In the genomic region with DNA sequence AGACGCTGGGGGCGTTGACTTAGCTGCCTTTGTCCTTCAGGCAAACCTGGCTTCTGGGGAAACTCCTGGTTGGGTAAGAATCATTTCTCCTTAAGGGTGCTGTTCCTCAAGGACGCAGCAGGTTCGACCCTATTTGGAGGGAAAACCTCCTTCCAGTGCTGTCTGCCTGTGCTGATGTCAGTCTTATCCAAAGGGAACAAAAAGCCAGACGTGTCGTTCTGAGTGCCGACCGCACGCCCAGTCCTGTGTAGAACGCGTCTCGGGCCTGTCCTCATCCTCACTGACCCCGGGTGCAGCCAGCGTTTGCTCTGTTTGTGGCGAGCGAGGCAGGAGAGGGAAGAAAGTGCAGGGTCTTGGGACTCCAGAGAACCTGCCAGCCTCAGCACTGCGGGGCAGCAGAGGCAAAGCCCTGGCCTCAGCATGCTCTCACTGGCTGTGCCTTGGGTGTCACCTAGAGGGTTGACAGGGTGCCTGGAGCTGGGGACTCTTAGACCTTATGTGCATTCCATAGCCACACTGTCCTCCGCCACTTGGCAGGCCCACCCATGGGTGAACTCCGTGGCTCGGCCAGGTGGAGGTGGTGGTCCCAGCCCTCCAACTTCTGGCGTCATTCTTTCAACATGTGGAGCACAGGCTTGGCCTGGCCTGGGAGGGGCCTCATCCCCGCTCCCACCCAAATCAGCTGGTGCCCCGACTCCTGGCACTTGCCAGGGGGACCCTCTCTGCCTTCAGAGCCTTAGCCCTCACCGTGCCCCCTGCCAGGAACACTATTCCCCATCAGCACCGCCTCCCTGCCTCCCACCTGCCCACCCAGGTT, we compare ENCODE assay signal across 11 cellular contexts. TPM values are rescaled to one million over a fixed set of nuclear protein-coding genes. Genes with fewer than 3 reads are reported as not detected.
DNase-seq lines count a peak whose midpoint lies in the region; ATAC-seq and TF ChIP-seq lines count a peak whose summit lies in the region.
"Had no signal": no experiment of that assay in that cellular context is flagged by ENCODE, and none has a peak within 500 bp of the region (broad histone marks: within the 10 kb centered on the region; RNA-seq: fewer than 3 reads in every experiment).

No MANE protein-coding gene starts in this region.

- no peak overlapping the region for H3K4me3 Mint-ChIP-seq in CD8-positive, alpha-beta T cell
- no peak overlapping the region for H3K4me3 Mint-ChIP-seq in central memory CD8-positive, alpha-beta T cell
- no peak overlapping the region for H3K4me3 Mint-ChIP-seq in progenitor cell of endocrine pancreas (ENCODE audit: low read depth)

- H3K27ac ChIP-seq in CD8-positive, alpha-beta T cell (ENCODE audit: low read depth, low read length), result no peak overlapping the region
- no peak overlapping the region for H3K27ac ChIP-seq in HEK293 (ENCODE audit: extremely low read depth, low read depth, low read length)

- TF ChIP-seq CTCF in CD8-positive, alpha-beta T cell (IDR thresholded peaks at IDR 0.05), result no peak
- peak; percentile 42; the same call in 1 of the 2 replicates for TF ChIP-seq CTCF in HEK293 (tag by site-specific recombination; IDR thresholded peaks at IDR 0.05)
- TF ChIP-seq CTCF in progenitor cell of endocrine pancreas (IDR thresholded peaks at IDR 0.05; ENCODE audit: unreplicated experiment), result no peak

- H3K4me1 Mint-ChIP-seq in CD8-positive, alpha-beta T cell (ENCODE audit: low read depth), result peaks cover 82% of the 10 kb centered on the region
- H3K4me1 Mint-ChIP-seq in central memory CD8-positive, alpha-beta T cell, result peaks cover 53% of the 10 kb centered on the region
- H3K4me1 Mint-ChIP-seq in progenitor cell of endocrine pancreas (ENCODE audit: low read depth), result peaks cover 27% of the 10 kb centered on the region

- peaks cover 50% of the 10 kb centered on the region for H3K36me3 Mint-ChIP-seq in CD8-positive, alpha-beta T cell
- peaks cover 33% of the 10 kb centered on the region for H3K36me3 Mint-ChIP-seq in central memory CD8-positive, alpha-beta T cell (ENCODE audit: insufficient read depth)
- peaks cover 8% of the 10 kb centered on the region for H3K36me3 Mint-ChIP-seq in progenitor cell of endocrine pancreas (ENCODE audit: insufficient read depth)

- intact Hi-C loops in CD8-positive, alpha-beta T cell (cut with DNase I, micrococcal nuclease), result no loop called here

- H3K27me3 ChIP-seq in CD8-positive, alpha-beta T cell (ENCODE audit: insufficient read depth, low read length), result no peaks in the 10 kb centered on the region

- peak overlapping the region; percentile 62 for H3K27ac Mint-ChIP-seq in CD8-positive, alpha-beta T cell
- H3K27ac Mint-ChIP-seq in central memory CD8-positive, alpha-beta T cell (ENCODE audit: low read depth), result peak overlapping the region; percentile 85
- peak overlapping the region; percentile 85 for H3K27ac Mint-ChIP-seq in progenitor cell of endocrine pancreas

- no peak for ATAC-seq in CD8-positive, alpha-beta T cell
- ATAC-seq in central memory CD8-positive, alpha-beta T cell (replicated peaks; ENCODE audit: extremely low read depth, poor library complexity, severe bottlenecking), result no peak
- ATAC-seq in GM19455 (IDR thresholded peaks at IDR 0.05; ENCODE audit: unreplicated experiment), result no peak
- ATAC-seq: sciatic nerve had no signal

- no peak overlapping the region for H3K4me3 ChIP-seq in CD8-positive, alpha-beta T cell (ENCODE audit: low read depth, low read length)
- no peak overlapping the region for H3K4me3 ChIP-seq in HEK293 (ENCODE audit: low read depth, low read length)

- POLR2A ChIA-PET in CD8-positive, alpha-beta T cell (lab: Charles Lee), result no interaction called here
- POLR2A ChIA-PET in HEK293 (lab: Yijun Ruan, JAX), result no interaction called here

- peaks cover 15% of the 10 kb centered on the region for H3K36me3 ChIP-seq in CD8-positive, alpha-beta T cell (ENCODE audit: insufficient read depth, low read length)
- peaks cover 0 to 38% of the 10 kb centered on the region in 2 experiments; a peak in 1 of 3 replicates for H3K36me3 ChIP-seq in HEK293 (ENCODE audit: control insufficient read depth in 2 of 2, insufficient read depth in 1 of 2, low read length in 2 of 2)

- H3K9me3 Mint-ChIP-seq in CD8-positive, alpha-beta T cell, result no peaks in the 10 kb centered on the region
- no peaks in the 10 kb centered on the region for H3K9me3 Mint-ChIP-seq in central memory CD8-positive, alpha-beta T cell
- H3K9me3 Mint-ChIP-seq in progenitor cell of endocrine pancreas (ENCODE audit: low read depth), result no peaks in the 10 kb centered on the region

- H3K9me3 ChIP-seq in CD8-positive, alpha-beta T cell (ENCODE audit: low read length), result no peaks in the 10 kb centered on the region
- H3K9me3 ChIP-seq in HEK293 (ENCODE audit: control insufficient read depth, insufficient read depth, low read depth, low read length), result no peaks in the 10 kb centered on the region

- no peak for DNase-seq in CD8-positive, alpha-beta T cell
- no peak for DNase-seq in central memory CD8-positive, alpha-beta T cell (ENCODE audit: low spot score in 2 of 2)
- DNase-seq in progenitor cell of endocrine pancreas (ENCODE audit: low spot score, unreplicated experiment) (no peak), glomerular visceral epithelial cell (ENCODE audit: extremely low spot score) (no peak), activated T-cell treated with anti-CD3 and anti-CD28 coated beads for 4 hours (no peak)
- DNase-seq in stimulated activated CD4-positive, alpha-beta T cell treated with anti-CD3 and anti-CD28 coated beads, Interleukin-4, amount 100 ng/mL, for 24 hours, result no peak
- DNase-seq: activated CD8-positive, alpha-beta memory T cell treated with anti-CD3 and anti-CD28 coated beads, Interleukin-2, amount 50 U/mL, for 48 hours; NCI-H526 treated with DMSO at 0.1 percent for 48 hours had no signal

- CTCF ChIA-PET in CD8-positive, alpha-beta T cell (lab: Charles Lee), result interaction anchor here (0.7 kb wide), 1 partner anchor 142 kb away, joined by 3 read pairs; no protein-coding TSS in a partner anchor
- CTCF ChIA-PET in HEK293 (lab: Yijun Ruan, JAX), result no interaction called here

- H3K27me3 Mint-ChIP-seq in CD8-positive, alpha-beta T cell (ENCODE audit: low read depth), result no peaks in the 10 kb centered on the region
- H3K27me3 Mint-ChIP-seq in central memory CD8-positive, alpha-beta T cell, result no peaks in the 10 kb centered on the region
- no peaks in the 10 kb centered on the region for H3K27me3 Mint-ChIP-seq in progenitor cell of endocrine pancreas

- peaks cover 58% of the 10 kb centered on the region for H3K4me1 ChIP-seq in CD8-positive, alpha-beta T cell (ENCODE audit: insufficient read depth, low read length)
- peaks cover 6% of the 10 kb centered on the region for H3K4me1 ChIP-seq in HEK293 (ENCODE audit: control insufficient read depth, insufficient read depth, low read length)

TF ChIP-seq in HEK293, 187 proteins besides CTCF, POLR2A, EP300 and RAD21:
- TF ChIP-seq ZNF558 (tag by site-specific recombination; IDR thresholded peaks at IDR 0.05) (no peak), ZBTB20 (tag by site-specific recombination; IDR thresholded peaks at IDR 0.05) (peak; percentile 65), ZNF514 (tag by site-specific recombination; IDR thresholded peaks at IDR 0.05) (no peak), ZNF510 (tag by site-specific recombination; IDR thresholded peaks at IDR 0.05; ENCODE audit: insufficient replicate concordance) (no peak)
- TF ChIP-seq, protein P1, sequence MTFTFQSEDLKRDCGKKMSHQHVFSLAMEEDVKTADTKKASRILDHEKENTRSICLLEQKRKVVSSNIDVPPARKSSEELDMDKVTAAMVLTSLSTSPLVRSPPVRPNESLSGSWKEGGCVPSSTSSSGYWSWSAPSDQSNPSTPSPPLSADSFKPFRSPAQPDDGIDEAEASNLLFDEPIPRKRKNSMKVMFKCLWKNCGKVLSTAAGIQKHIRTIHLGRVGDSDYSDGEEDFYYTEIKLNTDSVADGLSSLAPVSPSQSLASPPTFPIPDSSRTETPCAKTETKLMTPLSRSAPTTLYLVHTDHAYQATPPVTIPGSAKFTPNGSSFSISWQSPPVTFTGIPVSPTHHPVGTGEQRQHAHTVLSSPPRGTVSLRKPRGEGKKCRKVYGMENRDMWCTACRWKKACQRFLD (tag by site-specific recombination; IDR thresholded peaks at IDR 0.05), result no peak
- TF ChIP-seq, protein P2, sequence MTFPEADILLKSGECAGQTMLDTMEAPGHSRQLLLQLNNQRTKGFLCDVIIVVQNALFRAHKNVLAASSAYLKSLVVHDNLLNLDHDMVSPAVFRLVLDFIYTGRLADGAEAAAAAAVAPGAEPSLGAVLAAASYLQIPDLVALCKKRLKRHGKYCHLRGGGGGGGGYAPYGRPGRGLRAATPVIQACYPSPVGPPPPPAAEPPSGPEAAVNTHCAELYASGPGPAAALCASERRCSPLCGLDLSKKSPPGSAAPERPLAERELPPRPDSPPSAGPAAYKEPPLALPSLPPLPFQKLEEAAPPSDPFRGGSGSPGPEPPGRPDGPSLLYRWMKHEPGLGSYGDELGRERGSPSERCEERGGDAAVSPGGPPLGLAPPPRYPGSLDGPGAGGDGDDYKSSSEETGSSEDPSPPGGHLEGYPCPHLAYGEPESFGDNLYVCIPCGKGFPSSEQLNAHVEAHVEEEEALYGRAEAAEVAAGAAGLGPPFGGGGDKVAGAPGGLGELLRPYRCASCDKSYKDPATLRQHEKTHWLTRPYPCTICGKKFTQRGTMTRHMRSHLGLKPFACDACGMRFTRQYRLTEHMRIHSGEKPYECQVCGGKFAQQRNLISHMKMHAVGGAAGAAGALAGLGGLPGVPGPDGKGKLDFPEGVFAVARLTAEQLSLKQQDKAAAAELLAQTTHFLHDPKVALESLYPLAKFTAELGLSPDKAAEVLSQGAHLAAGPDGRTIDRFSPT (tag by site-specific recombination; IDR thresholded peaks at IDR 0.05), result 0 out of 2 replicates have a peak, but pooled peaks have one; percentile 32

RNA-seq across cellular contexts. Expression of a gene that starts 6.0 kb away (rescaled TPM):
- 100 to 1,000 TPM; 105 to 107 TPM for total RNA-seq in CD8-positive, alpha-beta T cell
- 80.6 and 80.9 TPM in 2 replicates for total RNA-seq in progenitor cell of endocrine pancreas
